21 cellular contexts compared by ENCODE assay signal in genomic region chr12:76043377-76043776, GRCh38.
"Had no signal": no experiment of that assay in that cellular context is flagged by ENCODE, and none has a peak within 500 bp of the region (broad histone marks: within the 10 kb centered on the region; RNA-seq: fewer than 3 reads in every experiment).

No MANE protein-coding gene starts in this region.

- H3K9me3 ChIP-seq: colonic mucosa, SJSA1 had no signal

- H3K27me3 ChIP-seq: colonic mucosa, SJSA1 had no signal

- H3K9me3 Mint-ChIP-seq: activated T-cell treated with anti-CD3 and anti-CD28 coated beads, Interleukin-2, amount 50 U/mL, for 4 hours had no signal

- H3K4me3 Mint-ChIP-seq: activated CD8-positive, alpha-beta T cell treated with anti-CD3 and anti-CD28 coated beads, Interleukin-2, amount 10 ng/mL, durations not matched to agents 7 days and 5 days; activated T-cell treated with anti-CD3 and anti-CD28 coated beads, Interleukin-2, amount 50 U/mL, for 4 hours had no signal

- H3K27ac Mint-ChIP-seq: activated CD8-positive, alpha-beta T cell treated with anti-CD3 and anti-CD28 coated beads, Interleukin-2, amount 10 ng/mL, durations not matched to agents 7 days and 5 days had no signal

- H3K4me3 ChIP-seq: colonic mucosa, SJSA1 had no signal

- H3K27ac ChIP-seq: colonic mucosa, SJSA1 had no signal

- ATAC-seq: activated CD8-positive, alpha-beta T cell treated with anti-CD3 and anti-CD28 coated beads, Interleukin-2, amount 10 ng/mL, durations not matched to agents 7 days and 5 days; activated T-cell treated with anti-CD3 and anti-CD28 coated beads, Interleukin-2, amount 50 U/mL, for 4 hours; PC-3; SK-N-SH treated with all-trans-retinoic acid at 6 μM for 48 hours had no signal

- H3K4me1 ChIP-seq: colonic mucosa had no signal

- FAIRE-seq: RCC 7860 had no signal

- H3K36me3 ChIP-seq: colonic mucosa had no signal

- DNase-seq: activated CD4-positive, alpha-beta T cell treated with anti-CD3 and anti-CD28 coated beads for 48 hours; activated CD4-positive, alpha-beta T cell treated with anti-CD3 and anti-CD28 coated beads, Interleukin-2, amount 50 U/mL, for 4 hours; activated CD4-positive, CD25-positive, alpha-beta regulatory T cell treated with anti-CD3 and anti-CD28 coated beads, Interleukin-2, amount 50 U/mL, for 72 hours; activated CD8-positive, alpha-beta memory T cell treated with anti-CD3 and anti-CD28 coated beads, Interleukin-2, amount 50 U/mL, for 48 hours; activated CD8-positive, alpha-beta T cell treated with anti-CD3 and anti-CD28 coated beads, Interleukin-2, amount 10 ng/mL, durations not matched to agents 7 days and 5 days; activated naive CD4-positive, alpha-beta T cell treated with anti-CD3 and anti-CD28 coated beads, Interleukin-2, amount 50 U/mL, for 16 hours; activated T-cell treated with anti-CD3 and anti-CD28 coated beads, Interleukin-2, amount 50 U/mL, for 4 hours; colonic mucosa; Kasumi-1; NCI-H1048; NCI-H146; NCI-H187 treated with DMSO at 0.1 percent for 48 hours; NCI-H2081 treated with DMSO at 0.1 percent for 48 hours; NCI-H446; NCI-H524; PC-3; SHP77; SW 1271 had no signal
